Comparison of ENCODE assay signal across 12 cellular contexts in the genomic region with DNA sequence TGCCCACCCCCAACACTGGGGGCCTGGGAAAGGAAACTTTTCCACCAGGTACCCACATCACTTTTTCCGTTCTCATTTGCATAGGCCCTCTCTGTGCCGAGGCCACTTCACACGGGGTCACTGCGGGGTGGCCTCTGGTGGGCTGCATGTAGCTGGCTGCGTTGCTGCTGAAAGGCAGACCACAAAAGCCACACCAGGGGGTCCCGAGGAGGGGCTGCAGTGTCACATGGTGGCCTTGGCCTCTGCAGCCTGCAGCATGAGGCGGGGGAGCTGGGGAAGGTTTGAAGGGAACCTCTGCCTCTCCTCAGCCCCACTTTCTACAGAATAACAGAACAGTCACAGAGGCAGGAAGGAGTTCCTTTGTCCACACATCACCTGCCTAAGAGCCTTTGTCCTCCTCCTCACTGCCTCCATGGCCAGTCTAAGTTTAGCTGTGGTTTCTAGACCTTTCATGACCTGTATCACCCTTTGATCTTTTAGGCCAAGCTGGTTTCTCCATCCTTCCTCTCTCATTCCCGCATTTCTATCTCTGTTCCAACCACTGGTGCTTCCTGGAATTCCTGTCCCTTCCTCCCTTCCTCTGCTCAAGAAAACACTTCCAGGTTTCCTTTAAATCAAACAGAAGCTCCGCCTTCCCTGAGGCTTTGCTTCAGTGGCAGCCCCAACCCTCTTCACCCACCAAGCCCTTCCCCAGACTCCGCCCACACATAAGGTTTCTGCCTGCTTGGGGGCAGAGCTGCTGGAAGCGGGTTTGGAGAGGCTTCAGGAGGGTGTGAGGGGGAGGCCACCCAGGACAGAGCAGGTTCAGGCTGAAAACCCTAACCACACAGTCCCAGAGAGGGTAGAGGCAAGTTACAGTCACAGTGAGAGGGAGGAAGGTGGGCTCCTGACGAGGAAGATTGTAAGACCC.
DNase-seq lines count a peak whose midpoint lies in the region; ATAC-seq, FAIRE-seq and TF ChIP-seq lines count a peak whose summit lies in the region.
"Had no signal": no experiment of that assay in that cellular context is flagged by ENCODE, and none has a peak within 500 bp of the region (broad histone marks: within the 10 kb centered on the region; RNA-seq: fewer than 3 reads in every experiment).

No MANE protein-coding gene starts in this region.

- no peak for TF ChIP-seq POLR2A in GM12891 (IDR thresholded peaks at IDR 0.05; ENCODE audit: low read depth, low read length)
- no peak for TF ChIP-seq POLR2A in H54 (IDR thresholded peaks at IDR 0.05; ENCODE audit: low read depth, low read length)

- DNase-seq in ACHN (peak; percentile 29), GM12891 (ENCODE audit: insufficient read length, low spot score) (no peak), NCI-H82 treated with DMSO at 0.1 percent for 48 hours (lab: John Stamatoyannopoulos, UW; ENCODE audit: unreplicated experiment) (peak; percentile 77), iPS DF 19.7 (ENCODE audit: low read depth, low spot score) (peak; percentile 33), H54 (ENCODE audit: insufficient read length, low spot score) (no peak), dermis blood vessel endothelial cell (no peak)
- DNase-seq in stimulated activated CD4-positive, alpha-beta T cell treated with anti-CD3 and anti-CD28 coated beads, Interleukin-2, amount 100 ng/mL, for 48 hours: no peak
- DNase-seq: brain microvascular endothelial cell, immature natural killer cell, NCI-H1048, testis had no signal

- ATAC-seq in GM18858 (IDR thresholded peaks at IDR 0.05; ENCODE audit: unreplicated experiment): no peak

- in situ Hi-C loops in ACHN (cut with HindIII; ENCODE audit: low pct_ligation_motif_present, low pct_unique_long_range_greater_than_20kb, low sequenced_read_pairs): no loop called here

- FAIRE-seq in GM12891 (lab: Jason Lieb, UNC) (peak; percentile 40), H54 (lab: Jason Lieb, UNC) (no peak)

TF ChIP-seq in GM12891, 5 proteins besides CTCF, POLR2A, EP300 and RAD21:
- no peak for TF ChIP-seq PAX5 (IDR thresholded peaks at IDR 0.05; ENCODE audit: insufficient read depth, low read length, severe bottlenecking)
- TF ChIP-seq POU2F2 (IDR thresholded peaks at IDR 0.05; ENCODE audit: low read depth, low read length): peak; percentile 61; the same call in 1 of the 2 replicates
- no peak for TF ChIP-seq POLR2AphosphoS5 (IDR thresholded peaks at IDR 0.05; ENCODE audit: low read depth, low read length)
- TF ChIP-seq TAF1 (IDR thresholded peaks at IDR 0.05; ENCODE audit: low read depth, low read length): no peak
- TF ChIP-seq SPI1 (IDR thresholded peaks at IDR 0.05; ENCODE audit: low read depth, low read length): no peak
TF ChIP-seq in GM12891: peak in this region for 1.

Comparison
In these comparisons a context has a peak if more than half of its experiments do, and no peak if none do; other contexts are left out.
1. DNase-seq: peak in ACHN (single experiment), NCI-H82 treated with DMSO at 0.1 percent for 48 hours (single experiment) and iPS DF 19.7 (single experiment); none in GM12891 (single experiment), H54 (single experiment), dermis blood vessel endothelial cell (single experiment) and stimulated activated CD4-positive, alpha-beta T cell treated with anti-CD3 and anti-CD28 coated beads, Interleukin-2, amount 100 ng/mL, for 48 hours (0 of 2).